In genomic region chr5:75138674-75139073, GRCh38 we compare ENCODE assay signal across 16 cellular contexts.
DNase-seq lines count a peak whose midpoint lies in the region; ATAC-seq and TF ChIP-seq lines count a peak whose summit lies in the region.
"Had no signal": no experiment of that assay in that cellular context is flagged by ENCODE, and none has a peak within 500 bp of the region (broad histone marks: within the 10 kb centered on the region; RNA-seq: fewer than 3 reads in every experiment).

No MANE protein-coding gene starts in this region.

- peak; percentile 38 for TF ChIP-seq CTCF in endodermal cell (conservative IDR thresholded peaks at IDR 0.05)

- no peaks in the 10 kb centered on the region for H3K27me3 ChIP-seq in endodermal cell (ENCODE audit: control insufficient read depth, insufficient read depth, low read length, poor library complexity, severe bottlenecking)

- H3K36me3 ChIP-seq in SK-N-MC (ENCODE audit: insufficient read depth, low read length) = no peaks in the 10 kb centered on the region
- H3K36me3 ChIP-seq in endodermal cell (ENCODE audit: control insufficient read depth, insufficient read depth, low read length) = no peaks in the 10 kb centered on the region

- peak; percentile 18 for DNase-seq in NCI-H82 (lab: John Stamatoyannopoulos, UW)
- DNase-seq in NCI-H82 treated with DMSO at 0.1 percent for 48 hours (lab: John Stamatoyannopoulos, UW; ENCODE audit: unreplicated experiment) = no peak
- no peak for DNase-seq in SK-N-MC (ENCODE audit: low read depth, low spot score)
- DNase-seq in endodermal cell = no peak
- peak; percentile 14 for DNase-seq in iPS-NIHi7 (ENCODE audit: extremely low spot score)
- DNase-seq in left ventricle myocardium superior = no peak
- no peak for DNase-seq in activated T-helper 2 cell treated with anti-CD3 and anti-CD28 coated beads, Interferon-gamma antibody, Interleukin-2, Interleukin-4, amounts not matched to agents 10 μg/mL and 5 μg/mL and 100 μg/mL, durations not matched to agents 14 hours and 24 hours and 36 hours (ENCODE audit: low spot score)
- DNase-seq: 8988T; C1 segment of cervical spinal cord; Caco-2; CD8-positive, alpha-beta T cell; DMS153; DND-41; GOT3; HCEC 1CT had no signal

- H3K4me3 ChIP-seq in SK-N-MC = no peak overlapping the region
- no peak overlapping the region for H3K4me3 ChIP-seq in endodermal cell (ENCODE audit: low read length)

- no peak overlapping the region for H3K4me3 Mint-ChIP-seq in endodermal cell
- no peak overlapping the region for H3K4me3 Mint-ChIP-seq in activated T-helper 2 cell treated with anti-CD3 and anti-CD28 coated beads, Interferon-gamma antibody, Interleukin-2, Interleukin-4, amounts not matched to agents 10 μg/mL and 5 μg/mL and 100 μg/mL, durations not matched to agents 14 hours and 24 hours and 36 hours (ENCODE audit: low read depth)
- H3K4me3 Mint-ChIP-seq: CD8-positive, alpha-beta T cell had no signal

- H3K9me3 ChIP-seq in SK-N-MC (ENCODE audit: low read depth, low read length) (no peaks in the 10 kb centered on the region), endodermal cell (ENCODE audit: control insufficient read depth, low read length) (peaks cover 6% of the 10 kb centered on the region)
- H3K9me3 ChIP-seq: Caco-2 had no signal

- no peaks in the 10 kb centered on the region for H3K4me1 ChIP-seq in endodermal cell (ENCODE audit: control insufficient read depth, insufficient read depth, low read length)

- ATAC-seq in HG03135 (IDR thresholded peaks at IDR 0.05; ENCODE audit: unreplicated experiment) = no peak
- ATAC-seq in left ventricle myocardium superior = no peak
- ATAC-seq: CD8-positive, alpha-beta T cell had no signal

- no peaks in the 10 kb centered on the region for H3K36me3 Mint-ChIP-seq in endodermal cell (ENCODE audit: low read depth)
- H3K36me3 Mint-ChIP-seq in activated T-helper 2 cell treated with anti-CD3 and anti-CD28 coated beads, Interferon-gamma antibody, Interleukin-2, Interleukin-4, amounts not matched to agents 10 μg/mL and 5 μg/mL and 100 μg/mL, durations not matched to agents 14 hours and 24 hours and 36 hours (ENCODE audit: low read depth) = no peaks in the 10 kb centered on the region
- H3K36me3 Mint-ChIP-seq: CD8-positive, alpha-beta T cell had no signal

- peaks cover 2% of the 10 kb centered on the region for H3K27me3 Mint-ChIP-seq in endodermal cell (ENCODE audit: insufficient read depth)
- no peaks in the 10 kb centered on the region for H3K27me3 Mint-ChIP-seq in activated T-helper 2 cell treated with anti-CD3 and anti-CD28 coated beads, Interferon-gamma antibody, Interleukin-2, Interleukin-4, amounts not matched to agents 10 μg/mL and 5 μg/mL and 100 μg/mL, durations not matched to agents 14 hours and 24 hours and 36 hours (ENCODE audit: low read depth)

- H3K4me1 Mint-ChIP-seq in endodermal cell = peaks cover 21% of the 10 kb centered on the region
- no peaks in the 10 kb centered on the region for H3K4me1 Mint-ChIP-seq in activated T-helper 2 cell treated with anti-CD3 and anti-CD28 coated beads, Interferon-gamma antibody, Interleukin-2, Interleukin-4, amounts not matched to agents 10 μg/mL and 5 μg/mL and 100 μg/mL, durations not matched to agents 14 hours and 24 hours and 36 hours (ENCODE audit: low read depth)

- peak overlapping the region; percentile 96 for H3K27ac ChIP-seq in SK-N-MC
- no peak overlapping the region for H3K27ac ChIP-seq in endodermal cell (ENCODE audit: low read depth, low read length)

- peaks cover 23% of the 10 kb centered on the region for H3K9me3 Mint-ChIP-seq in endodermal cell
- H3K9me3 Mint-ChIP-seq in activated T-helper 2 cell treated with anti-CD3 and anti-CD28 coated beads, Interferon-gamma antibody, Interleukin-2, Interleukin-4, amounts not matched to agents 10 μg/mL and 5 μg/mL and 100 μg/mL, durations not matched to agents 14 hours and 24 hours and 36 hours = no peaks in the 10 kb centered on the region
- H3K9me3 Mint-ChIP-seq: CD8-positive, alpha-beta T cell had no signal

- intact Hi-C loops in left ventricle myocardium superior (cut with micrococcal nuclease) = no loop called here
- intact Hi-C loops in activated T-helper 2 cell treated with anti-CD3 and anti-CD28 coated beads, Interferon-gamma antibody, Interleukin-2, Interleukin-4, amounts not matched to agents 10 μg/mL and 5 μg/mL and 100 μg/mL, durations not matched to agents 14 hours and 24 hours and 36 hours (cut with micrococcal nuclease) = no loop called here

- peak overlapping the region; percentile 16 for H3K9ac ChIP-seq in SK-N-MC (ENCODE audit: insufficient read length)
- no peak overlapping the region for H3K9ac ChIP-seq in endodermal cell (ENCODE audit: extremely low read depth, low read length, poor library complexity, severe bottlenecking)

- H3K27ac Mint-ChIP-seq in endodermal cell = no peak overlapping the region
- no peak overlapping the region for H3K27ac Mint-ChIP-seq in activated T-helper 2 cell treated with anti-CD3 and anti-CD28 coated beads, Interferon-gamma antibody, Interleukin-2, Interleukin-4, amounts not matched to agents 10 μg/mL and 5 μg/mL and 100 μg/mL, durations not matched to agents 14 hours and 24 hours and 36 hours
- H3K27ac Mint-ChIP-seq: CD8-positive, alpha-beta T cell had no signal

Comparison
In these comparisons a context has a peak if more than half of its experiments do, and no peak if none do; other contexts are left out.
1. DNase-seq: peak in NCI-H82 (single experiment) and iPS-NIHi7 (single experiment); none in NCI-H82 treated with DMSO at 0.1 percent for 48 hours (single experiment), SK-N-MC (single experiment), endodermal cell (single experiment), left ventricle myocardium superior (single experiment) and activated T-helper 2 cell treated with anti-CD3 and anti-CD28 coated beads, Interferon-gamma antibody, Interleukin-2, Interleukin-4, amounts not matched to agents 10 μg/mL and 5 μg/mL and 100 μg/mL, durations not matched to agents 14 hours and 24 hours and 36 hours (single experiment).